Comparison of ENCODE assay signal across 16 cellular contexts in the genomic region with DNA sequence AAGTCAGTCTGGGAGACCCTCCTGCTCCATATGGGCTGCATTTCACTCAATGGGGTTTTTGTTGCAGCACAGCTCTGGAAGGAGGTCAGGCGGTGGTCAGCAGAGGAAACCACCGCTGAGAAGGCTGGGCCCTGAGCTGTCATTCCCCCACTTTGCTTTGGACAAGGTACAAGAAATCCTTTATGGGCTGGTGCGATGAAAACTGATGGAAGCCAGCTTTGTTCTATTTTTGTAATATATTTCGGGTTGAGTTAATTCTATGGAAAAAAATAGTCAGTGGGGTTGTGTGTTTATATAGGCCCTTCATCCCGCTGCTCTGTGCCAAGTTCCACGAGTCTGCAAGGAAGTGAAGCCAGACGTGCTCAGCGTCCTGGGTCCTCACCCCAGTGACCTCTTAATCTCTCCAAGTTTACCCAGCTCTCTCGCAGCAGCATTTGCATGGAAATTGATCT.
DNase-seq lines count a peak whose midpoint lies in the region; ATAC-seq and TF ChIP-seq lines count a peak whose summit lies in the region.
"Had no signal": no experiment of that assay in that cellular context is flagged by ENCODE, and none has a peak within 500 bp of the region (broad histone marks: within the 10 kb centered on the region; RNA-seq: fewer than 3 reads in every experiment).

No MANE protein-coding gene starts in this region.

- H3K9me3 ChIP-seq in adipocyte (ENCODE audit: control insufficient read depth, low read length) = no peaks in the 10 kb centered on the region
- H3K9me3 ChIP-seq in sigmoid colon = no peaks in the 10 kb centered on the region
- H3K9me3 ChIP-seq: tibial artery had no signal

- no peak overlapping the region for H3K4me3 Mint-ChIP-seq in activated CD8-positive, alpha-beta T cell treated with anti-CD3 and anti-CD28 coated beads, Interleukin-2, amount 10 ng/mL, durations not matched to agents 7 days and 5 days
- H3K4me3 Mint-ChIP-seq: CD8-positive, alpha-beta memory T cell had no signal

- no peaks in the 10 kb centered on the region for H3K9me3 Mint-ChIP-seq in activated CD8-positive, alpha-beta T cell treated with anti-CD3 and anti-CD28 coated beads, Interleukin-2, amount 10 ng/mL, durations not matched to agents 7 days and 5 days (ENCODE audit: insufficient read depth)
- H3K9me3 Mint-ChIP-seq: CD8-positive, alpha-beta memory T cell had no signal

- peak overlapping the region in 3 of 4 donors; percentile 38 to 65 (median 44) for H3K27ac ChIP-seq in sigmoid colon
- H3K27ac ChIP-seq: 22Rv1, PC-9, spleen, tibial artery had no signal

- H3K27me3 Mint-ChIP-seq in activated CD8-positive, alpha-beta T cell treated with anti-CD3 and anti-CD28 coated beads, Interleukin-2, amount 10 ng/mL, durations not matched to agents 7 days and 5 days (ENCODE audit: low read depth) = peaks cover 4% of the 10 kb centered on the region

- DNase-seq in DMS 273 (lab: John Stamatoyannopoulos, UW; ENCODE audit: unreplicated experiment) = peak; percentile 4
- no peak for DNase-seq in DMS 273 treated with DMSO at 0.1 percent for 48 hours (lab: John Stamatoyannopoulos, UW)
- peak; percentile 64 for DNase-seq in adipocyte (ENCODE audit: low read depth)
- no peak for DNase-seq in left ventricle myocardium superior
- no peak for DNase-seq in sigmoid colon
- DNase-seq in activated CD8-positive, alpha-beta memory T cell treated with anti-CD3 and anti-CD28 coated beads, Interleukin-2, amount 50 U/mL, for 48 hours = no peak
- DNase-seq in UCSD-AML1 (lab: John Stamatoyannopoulos, UW; ENCODE audit: unreplicated experiment) = no peak
- no peak for DNase-seq in activated CD8-positive, alpha-beta T cell treated with anti-CD3 and anti-CD28 coated beads, Interleukin-2, amount 10 ng/mL, durations not matched to agents 7 days and 5 days
- DNase-seq: activated naive CD4-positive, alpha-beta T cell treated with Interleukin-2 at 50 U/mL for 16 hours; CD8-positive, alpha-beta memory T cell; NCI-H1105 treated with DMSO at 0.1 percent for 48 hours; PC-9; spleen; tibial artery had no signal

- CTCF ChIA-PET in activated CD8-positive, alpha-beta T cell treated with anti-CD3 and anti-CD28 coated beads, Interleukin-2, amount 10 ng/mL, durations not matched to agents 7 days and 5 days (lab: Charles Lee) = no interaction called here

- TF ChIP-seq EP300 in sigmoid colon (IDR thresholded peaks at IDR 0.05) = no peak

- peak; percentile 38 for ATAC-seq in left ventricle myocardium superior
- ATAC-seq in activated CD8-positive, alpha-beta T cell treated with anti-CD3 and anti-CD28 coated beads, Interleukin-2, amount 10 ng/mL, durations not matched to agents 7 days and 5 days = no peak
- ATAC-seq: HepG2 had no signal

- H3K36me3 ChIP-seq in adipocyte (ENCODE audit: control insufficient read depth, insufficient read depth, low read length, severe bottlenecking) (no peaks in the 10 kb centered on the region), sigmoid colon (no peaks in the 10 kb centered on the region)
- H3K36me3 ChIP-seq: spleen, tibial artery had no signal

- no peak overlapping the region for H3K27ac Mint-ChIP-seq in activated CD8-positive, alpha-beta T cell treated with anti-CD3 and anti-CD28 coated beads, Interleukin-2, amount 10 ng/mL, durations not matched to agents 7 days and 5 days
- H3K27ac Mint-ChIP-seq: CD8-positive, alpha-beta memory T cell had no signal

- intact Hi-C loops in left ventricle myocardium superior (cut with micrococcal nuclease) = no loop called here
- intact Hi-C loops in sigmoid colon (cut with DNase I) = no loop called here

- no peaks in the 10 kb centered on the region for H3K36me3 Mint-ChIP-seq in activated CD8-positive, alpha-beta T cell treated with anti-CD3 and anti-CD28 coated beads, Interleukin-2, amount 10 ng/mL, durations not matched to agents 7 days and 5 days (ENCODE audit: low read depth)
- H3K36me3 Mint-ChIP-seq: CD8-positive, alpha-beta memory T cell had no signal

- H3K27me3 ChIP-seq in adipocyte (replicated peaks; ENCODE audit: control insufficient read depth, insufficient read depth, low read length) = peaks cover under 1% of the 10 kb centered on the region
- no peaks in the 10 kb centered on the region for H3K27me3 ChIP-seq in sigmoid colon
- H3K27me3 ChIP-seq: tibial artery had no signal

- no peaks in the 10 kb centered on the region for H3K4me1 Mint-ChIP-seq in activated CD8-positive, alpha-beta T cell treated with anti-CD3 and anti-CD28 coated beads, Interleukin-2, amount 10 ng/mL, durations not matched to agents 7 days and 5 days (ENCODE audit: low read depth)
- H3K4me1 Mint-ChIP-seq: CD8-positive, alpha-beta memory T cell had no signal

- no peak for TF ChIP-seq POLR2A in sigmoid colon (IDR thresholded peaks at IDR 0.05)

- H3K4me3 ChIP-seq in adipocyte (ENCODE audit: low read length) (no peak overlapping the region), sigmoid colon (no peak overlapping the region)
- H3K4me3 ChIP-seq: PC-9, spleen, tibial artery had no signal

- 35 to 43% methylated on average over 9 of the region's 9 CpGs for WGBS in sigmoid colon, 2 donors

- POLR2A ChIA-PET in activated CD8-positive, alpha-beta T cell treated with anti-CD3 and anti-CD28 coated beads, Interleukin-2, amount 10 ng/mL, durations not matched to agents 7 days and 5 days (lab: Charles Lee) = no interaction called here

- H3K4me1 ChIP-seq in adipocyte (ENCODE audit: control insufficient read depth, insufficient read depth, low read length) (no peaks in the 10 kb centered on the region), sigmoid colon (peaks cover 0 to 30% (median 27%) of the 10 kb centered on the region in 4 donors)
- H3K4me1 ChIP-seq: spleen had no signal

- H3K9ac ChIP-seq in adipocyte (ENCODE audit: low read length) = no peak overlapping the region

- TF ChIP-seq CTCF in sigmoid colon (IDR thresholded peaks at IDR 0.05) = no peak

Comparison
In these comparisons a context has a peak if more than half of its experiments do, and no peak if none do; other contexts are left out.
1. DNase-seq: peak in DMS 273 (single experiment) and adipocyte (single experiment); none in DMS 273 treated with DMSO at 0.1 percent for 48 hours (single experiment), left ventricle myocardium superior (single experiment), sigmoid colon (single experiment), activated CD8-positive, alpha-beta memory T cell treated with anti-CD3 and anti-CD28 coated beads, Interleukin-2, amount 50 U/mL, for 48 hours (single experiment), UCSD-AML1 (single experiment) and activated CD8-positive, alpha-beta T cell treated with anti-CD3 and anti-CD28 coated beads, Interleukin-2, amount 10 ng/mL, durations not matched to agents 7 days and 5 days (single experiment).